In the genomic region with DNA sequence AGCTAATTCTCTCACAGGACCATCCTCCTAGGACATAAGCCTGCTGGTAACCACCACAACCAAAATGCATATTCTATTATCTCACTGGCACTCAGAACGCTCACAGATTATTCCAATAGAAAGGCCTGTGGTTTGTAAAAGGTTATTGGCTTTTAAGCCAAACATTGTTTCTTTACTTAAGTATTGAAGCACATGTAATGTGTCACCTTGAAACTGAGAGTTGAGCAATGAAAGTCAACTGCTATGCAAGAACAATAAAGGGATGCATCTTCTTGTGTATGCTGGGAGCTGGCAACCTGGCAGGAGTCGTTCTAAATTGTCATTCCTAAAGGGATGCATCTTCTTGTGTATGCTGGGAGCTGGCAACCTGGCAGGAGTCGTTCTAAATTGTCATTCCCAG, we compare ENCODE assay signal across 30 cellular contexts.
"Had no signal": no experiment of that assay in that cellular context is flagged by ENCODE, and none has a peak within 500 bp of the region (broad histone marks: within the 10 kb centered on the region; RNA-seq: fewer than 3 reads in every experiment).

No MANE protein-coding gene starts in this region.

- ATAC-seq: activated CD8-positive, alpha-beta T cell treated with anti-CD3 and anti-CD28 coated beads for 36 hours; activated T-cell treated with anti-CD3 and anti-CD28 coated beads, Interleukin-2, amount 50 U/mL, for 4 hours; activated T-cell treated with anti-CD3 and anti-CD28 coated beads, Interleukin-2, amount 50 U/mL, for 72 hours; activated T-helper 17 cell treated with anti-CD3 and anti-CD28 coated beads, Interleukin-2, amount 50 U/mL, for 72 hours; body of pancreas had no signal

- DNase-seq: activated B cell treated with CpG ODN at 0.5 μM for 24 hours; activated CD4-positive, alpha-beta memory T cell treated with anti-CD3 and anti-CD28 coated beads for 36 hours; activated CD4-positive, alpha-beta T cell treated with anti-CD3 and anti-CD28 coated beads for 4 hours; activated CD4-positive, alpha-beta T cell treated with anti-CD3 and anti-CD28 coated beads, Interleukin-2, amount 10 ng/mL, durations not matched to agents 24 days and 14 days; activated CD4-positive, alpha-beta T cell treated with anti-CD3 and anti-CD28 coated beads, Interleukin-2, amount 50 U/mL, for 1 hour; activated CD4-positive, alpha-beta T cell treated with anti-CD3 and anti-CD28 coated beads, Interleukin-2, amount 50 U/mL, for 4 hours; activated CD4-positive, CD25-positive, alpha-beta regulatory T cell treated with anti-CD3 and anti-CD28 coated beads, Interleukin-2, amount 50 U/mL, for 72 hours; activated CD8-positive, alpha-beta memory T cell treated with anti-CD3 and anti-CD28 coated beads, Interleukin-2, amount 50 U/mL, for 4 hours; activated CD8-positive, alpha-beta T cell treated with anti-CD3 and anti-CD28 coated beads for 36 hours; activated effector memory CD4-positive, alpha-beta T cell treated with anti-CD3 and anti-CD28 coated beads, Interleukin-2, amount 50 U/mL, for 16 hours; activated gamma-delta T cell treated with Interleukin-2 at 50 U/mL for 16 hours; activated naive CD4-positive, alpha-beta T cell; activated naive CD4-positive, alpha-beta T cell treated with anti-CD3 and anti-CD28 coated beads for 36 hours; activated naive CD4-positive, alpha-beta T cell treated with anti-CD3 and anti-CD28 coated beads, Interleukin-2, amount 50 U/mL, for 16 hours; activated naive CD8-positive, alpha-beta T cell treated with anti-CD3 and anti-CD28 coated beads for 36 hours; activated T-cell treated with anti-CD3 and anti-CD28 coated beads for 4 hours; activated T-cell treated with anti-CD3 and anti-CD28 coated beads, Interleukin-2, amount 50 U/mL, for 1 hour; activated T-cell treated with anti-CD3 and anti-CD28 coated beads, Interleukin-2, amount 50 U/mL, for 4 hours; activated T-cell treated with anti-CD3 and anti-CD28 coated beads, Interleukin-2, amount 50 U/mL, for 72 hours; adrenal gland; amniotic stem cell; aorta; body of pancreas; brain microvascular endothelial cell; central memory CD4-positive, alpha-beta T cell; T-helper 1 cell; T-helper 9 cell had no signal

- H3K36me3 ChIP-seq: adrenal gland, brain microvascular endothelial cell, breast epithelium had no signal

- H3K27me3 ChIP-seq: adrenal gland, body of pancreas, brain microvascular endothelial cell, breast epithelium had no signal

- H3K4me3 ChIP-seq: adrenal gland, body of pancreas, breast epithelium had no signal

- H3K9me3 ChIP-seq: adrenal gland, body of pancreas, breast epithelium had no signal

- H3K27ac ChIP-seq: adrenal gland, body of pancreas, brain microvascular endothelial cell, breast epithelium, VCaP had no signal

- H3K4me1 ChIP-seq: adrenal gland, body of pancreas, breast epithelium had no signal
